Comparison of ENCODE assay signal across 8 cellular contexts in the genomic region with DNA sequence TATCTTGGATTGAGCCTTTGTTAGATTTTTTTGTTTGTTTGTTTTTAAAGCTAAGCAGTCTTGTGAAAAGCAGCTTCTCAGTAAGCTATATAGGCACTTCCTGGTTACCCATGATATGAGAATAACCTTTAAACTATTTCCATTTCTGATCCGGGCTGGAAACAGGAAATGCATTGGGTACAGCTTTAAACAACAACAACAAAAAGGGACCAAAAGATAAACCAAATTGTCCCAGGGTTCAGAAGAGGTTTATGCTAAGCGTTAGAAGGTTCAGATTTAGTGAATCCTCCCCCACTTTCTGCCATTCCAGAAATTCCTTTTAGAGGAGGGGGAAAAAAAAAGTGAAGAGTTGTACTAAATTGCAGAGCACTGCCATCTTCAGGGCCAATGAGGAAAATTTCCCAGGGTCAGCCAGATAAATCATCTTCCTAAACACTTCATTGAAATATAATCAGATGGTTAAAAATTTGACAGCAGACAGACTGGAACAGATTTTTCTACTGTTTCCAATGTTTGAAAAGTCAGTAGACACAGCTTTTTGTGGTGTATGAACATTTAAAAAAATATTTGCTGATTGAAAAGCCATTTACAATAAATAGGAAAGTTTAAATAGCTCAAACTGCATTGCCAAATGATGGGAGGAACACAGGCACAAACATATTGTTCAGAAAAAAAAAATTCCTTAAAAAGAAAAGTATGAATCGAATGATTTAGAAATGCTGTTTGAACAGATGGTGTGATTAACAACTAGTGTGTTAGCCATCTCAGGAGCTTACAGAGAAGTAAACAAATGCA.
DNase-seq lines count a peak whose midpoint lies in the region; ATAC-seq and TF ChIP-seq lines count a peak whose summit lies in the region.

No MANE protein-coding gene starts in this region.

- peak overlapping the region; percentile 33 for H3K9ac ChIP-seq in ES-I3 (ENCODE audit: low read depth, low read length)

- H3K27ac Mint-ChIP-seq in glutamatergic neuron (ENCODE audit: unreplicated experiment) = no peak overlapping the region

- H3K27me3 ChIP-seq in prostate gland (replicated peaks; ENCODE audit: insufficient read depth) = no peaks in the 10 kb centered on the region

- H3K36me3 Mint-ChIP-seq in glutamatergic neuron (ENCODE audit: unreplicated experiment) = no peaks in the 10 kb centered on the region

- no peak overlapping the region for H3K27ac ChIP-seq in prostate gland

- no peak overlapping the region for H3K4me3 ChIP-seq in prostate gland

- H3K4me3 Mint-ChIP-seq in glutamatergic neuron (ENCODE audit: unreplicated experiment) = no peak overlapping the region

- intact Hi-C loops in prostate gland (cut with DNase I) = loop anchor here (2.0 to 10.0 kb wide), 3 partner anchors 545 to 725 kb away; no protein-coding TSS in a partner anchor

- H3K36me3 ChIP-seq in ES-I3 (ENCODE audit: insufficient read depth, low read length) (no peaks in the 10 kb centered on the region), prostate gland (no peaks in the 10 kb centered on the region)

- TF ChIP-seq POLR2A in prostate gland (IDR thresholded peaks at IDR 0.05) = no peak

- peaks cover 18% of the 10 kb centered on the region for H3K4me1 Mint-ChIP-seq in glutamatergic neuron (ENCODE audit: low read depth, unreplicated experiment)

- TF ChIP-seq CTCF in glutamatergic neuron (IDR thresholded peaks at IDR 0.05; ENCODE audit: partially characterized antibody, unreplicated experiment) = peak; percentile 56
- TF ChIP-seq CTCF in prostate gland (IDR thresholded peaks at IDR 0.05) = peak; percentile 36 to 83 (median 64)

- DNase-seq in M059J (ENCODE audit: low read depth) = peak; percentile 80
- peak; percentile 3 for DNase-seq in T1000 (lab: John Stamatoyannopoulos, UW)
- DNase-seq in glutamatergic neuron = no peak
- DNase-seq in prostate gland (ENCODE audit: low spot score) = no peak

- peaks cover 4% of the 10 kb centered on the region for H3K27me3 Mint-ChIP-seq in glutamatergic neuron (ENCODE audit: unreplicated experiment)

- peaks cover 5% of the 10 kb centered on the region for H3K9me3 Mint-ChIP-seq in glutamatergic neuron (ENCODE audit: unreplicated experiment)

- ATAC-seq in HG02938 (IDR thresholded peaks at IDR 0.05; ENCODE audit: unreplicated experiment) = no peak
- no peak for ATAC-seq in HG02678 (IDR thresholded peaks at IDR 0.05; ENCODE audit: unreplicated experiment)
- no peak for ATAC-seq in HG03342 (IDR thresholded peaks at IDR 0.05; ENCODE audit: unreplicated experiment)

- 6% methylated on average over 3 of the region's 3 CpGs for WGBS in prostate gland

- no peaks in the 10 kb centered on the region for H3K4me1 ChIP-seq in ES-I3 (ENCODE audit: insufficient read depth, low read length)
- H3K4me1 ChIP-seq in prostate gland (replicated peaks) = no peaks in the 10 kb centered on the region

- H3K9me3 ChIP-seq in ES-I3 (ENCODE audit: control insufficient read depth, insufficient read depth, low read length) = no peaks in the 10 kb centered on the region
- H3K9me3 ChIP-seq in prostate gland = no peaks in the 10 kb centered on the region

Comparison
In these comparisons a context has a peak if more than half of its experiments do, and no peak if none do; other contexts are left out.
1. DNase-seq: peak in M059J (single experiment) and T1000 (single experiment); none in glutamatergic neuron (single experiment) and prostate gland (single experiment).